8 cellular contexts compared by ENCODE assay signal in genomic region chr22:36853407-36854099, GRCh38. TPM values are rescaled to one million over a fixed set of nuclear protein-coding genes. Genes with fewer than 3 reads are reported as not detected.
DNase-seq lines count a peak whose midpoint lies in the region; ATAC-seq and TF ChIP-seq lines count a peak whose summit lies in the region.

No MANE protein-coding gene starts in this region.

- H3K4me3 Mint-ChIP-seq in T-helper 2 cell treated with Interferon-gamma antibody and Interleukin-4, amounts not matched to agents 5 μg/mL and 100 μg/mL, for 36 hours, result peak overlapping the region; percentile 44

- H3K36me3 ChIP-seq in adrenal gland (replicated peaks in 1 of 2), result no peaks in the 10 kb centered on the region

- peak; percentile 30; the same call in 1 of the 2 replicates for TF ChIP-seq RAD21 in Ishikawa (IDR thresholded peaks at IDR 0.05; ENCODE audit: low read depth)

- no peak overlapping the region for H3K4me3 ChIP-seq in adrenal gland

- no peaks in the 10 kb centered on the region for H3K9me3 ChIP-seq in adrenal gland (replicated peaks in 1 of 3)

- WGBS in adrenal gland, 4 donors, result 51 to 66% (median 60%) methylated on average over 16 of the region's 16 CpGs

- no peak for TF ChIP-seq POLR2A in adrenal gland (IDR thresholded peaks at IDR 0.05)

- H3K27ac Mint-ChIP-seq in T-helper 2 cell treated with Interferon-gamma antibody and Interleukin-4, amounts not matched to agents 5 μg/mL and 100 μg/mL, for 36 hours, result peak overlapping the region; percentile 68

- peak; percentile 25 to 57 (median 48) for TF ChIP-seq CTCF in adrenal gland (IDR thresholded peaks at IDR 0.05)

- intact Hi-C loops in adrenal gland (cut with DNase I), result no loop called here

- peaks cover 13% of the 10 kb centered on the region for H3K27me3 Mint-ChIP-seq in T-helper 2 cell treated with Interferon-gamma antibody and Interleukin-4, amounts not matched to agents 5 μg/mL and 100 μg/mL, for 36 hours (ENCODE audit: low read depth)

- H3K4me1 Mint-ChIP-seq in T-helper 2 cell treated with Interferon-gamma antibody and Interleukin-4, amounts not matched to agents 5 μg/mL and 100 μg/mL, for 36 hours (ENCODE audit: low read depth), result peaks cover 21% of the 10 kb centered on the region

- H3K4me1 ChIP-seq in adrenal gland (replicated peaks in 1 of 2), result peaks cover 5 to 26% of the 10 kb centered on the region in 2 donors

- peaks cover 3% of the 10 kb centered on the region for H3K9me3 Mint-ChIP-seq in T-helper 2 cell treated with Interferon-gamma antibody and Interleukin-4, amounts not matched to agents 5 μg/mL and 100 μg/mL, for 36 hours

- DNase-seq in DMS153 treated with DMSO at 0.1 percent for 48 hours (lab: John Stamatoyannopoulos, UW; ENCODE audit: unreplicated experiment), result peak; percentile 17
- DNase-seq in T-helper 2 cell treated with Interferon-gamma antibody and Interleukin-4, amounts not matched to agents 5 μg/mL and 100 μg/mL, for 36 hours (ENCODE audit: low spot score), result peak; percentile 76
- DNase-seq in adrenal gland, result peak; percentile 60 to 83 (median 72)
- peak; percentile 78 for DNase-seq in islet precursor cell
- DNase-seq in stimulated activated CD4-positive, alpha-beta T cell treated with anti-CD3 and anti-CD28 coated beads, Interleukin-2, amount 100 ng/mL, for 4 hours (ENCODE audit: low read depth), result peak; percentile 72
- DNase-seq in NCI-H1048 (lab: John Stamatoyannopoulos, UW), result no peak

- H3K27me3 ChIP-seq in adrenal gland, result no peaks in the 10 kb centered on the region

- no peak for ATAC-seq in GM18867 (IDR thresholded peaks at IDR 0.05; ENCODE audit: unreplicated experiment)

- TF ChIP-seq EP300 in Ishikawa (IDR thresholded peaks at IDR 0.05; ENCODE audit: borderline replicate concordance), result no peak

- peaks cover 1% of the 10 kb centered on the region for H3K36me3 Mint-ChIP-seq in T-helper 2 cell treated with Interferon-gamma antibody and Interleukin-4, amounts not matched to agents 5 μg/mL and 100 μg/mL, for 36 hours (ENCODE audit: low read depth)

- peak overlapping the region in 1 of 5 donors; percentile 63 for H3K27ac ChIP-seq in adrenal gland

TF ChIP-seq in Ishikawa, 13 proteins besides CTCF, POLR2A, EP300 and RAD21:
- no peak for TF ChIP-seq REST (IDR thresholded peaks at IDR 0.05; ENCODE audit: low read depth)
- TF ChIP-seq YY1 (IDR thresholded peaks at IDR 0.05; ENCODE audit: low read depth), result peak; percentile 51; the same call in 1 of the 2 replicates

RNA-seq across cellular contexts. Expression of gene NCF4, which starts 7.3 kb away (rescaled TPM):
- 10 to 100 TPM; 13.0 to 49.7 (median 23.2) TPM for total RNA-seq in adrenal gland
- 10 to 100 TPM in 2 of 3 donors, 1 to 10 TPM in 1; 5.3 to 58.1 (median 42.1) TPM for polyA plus RNA-seq in adrenal gland

RNA-seq across cellular contexts. Expression of gene PVALB, which starts 36.7 kb away (rescaled TPM):
- total RNA-seq in adrenal gland, result under 1 TPM in 1 of 8 donors, not detected in 7; 0.65 TPM
- polyA plus RNA-seq in adrenal gland, result 1 to 10 TPM in 1 of 3 donors, under 1 TPM in 1, not detected in 1; 0.98 to 1.7 TPM

RNA-seq across cellular contexts. Expression of gene CSF2RB, which starts 59.9 kb away (rescaled TPM):
- 10 to 100 TPM in 1 of 8 donors, 1 to 10 TPM in 7; 1.9 to 12.4 (median 5.7) TPM for total RNA-seq in adrenal gland
- 1 to 10 TPM; 1.0 to 2.2 (median 1.2) TPM for polyA plus RNA-seq in adrenal gland
